Comparison of ENCODE assay signal across 9 cellular contexts in genomic region chr14:26121181-26121580, GRCh38.
"Had no signal": no experiment of that assay in that cellular context is flagged by ENCODE, and none has a peak within 500 bp of the region (broad histone marks: within the 10 kb centered on the region; RNA-seq: fewer than 3 reads in every experiment).

No MANE protein-coding gene starts in this region.

- H3K4me3 ChIP-seq: GM23248, HAP-1 had no signal

- H3K27ac ChIP-seq: GM23248, HL-60, KMS-11 had no signal

- ATAC-seq: HCT116, HepG2 had no signal

- DNase-seq: GM23248, GOT3, H7, HFFc6 had no signal

- H3K4me1 ChIP-seq: HAP-1 had no signal

- H3K9me3 ChIP-seq: HAP-1 had no signal

- H3K36me3 ChIP-seq: HAP-1 had no signal
